In the genomic region with DNA sequence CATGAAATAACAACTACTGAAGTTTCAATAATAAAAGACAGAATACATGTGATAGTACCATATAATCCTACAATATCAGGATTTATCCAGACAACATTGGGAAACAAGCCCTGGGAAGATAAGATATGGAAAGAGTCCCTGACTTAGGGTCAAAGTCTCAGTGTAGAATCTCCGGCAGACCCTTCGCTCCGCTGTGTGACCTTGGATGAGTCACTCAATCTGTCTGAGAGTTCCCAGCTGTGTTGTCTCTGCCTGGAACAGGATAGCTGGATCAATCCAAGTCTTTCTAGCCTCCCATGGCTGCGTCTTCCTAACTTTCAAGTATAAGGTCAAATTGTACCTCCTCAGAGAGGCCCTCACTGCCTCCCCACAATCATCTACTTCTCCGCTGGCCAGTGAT, we compare ENCODE assay signal across 29 cellular contexts.
A peak's percentile ranks its signal among the peaks of the same experiment; 100 is the strongest.
DNase-seq lines count a peak whose midpoint lies in the region; ATAC-seq, FAIRE-seq and TF ChIP-seq lines count a peak whose summit lies in the region.
"Had no signal": no experiment of that assay in that cellular context is flagged by ENCODE, and none has a peak within 500 bp of the region (broad histone marks: within the 10 kb centered on the region; RNA-seq: fewer than 3 reads in every experiment).

No MANE protein-coding gene starts in this region.

- peak in 2 of 3 donors; percentile 51 to 66 for DNase-seq in Peyer's patch
- peak; percentile 81 for DNase-seq in esophagus muscularis mucosa (ENCODE audit: extremely low spot score)
- no peak for DNase-seq in mucosa of descending colon
- DNase-seq in urothelium cell line (ENCODE audit: low spot score), result no peak
- no peak for DNase-seq in type B pancreatic cell (ENCODE audit: extremely low spot score, unreplicated experiment)
- DNase-seq: 8988T; ACHN; BE2C; C1 segment of cervical spinal cord; CD4-positive, alpha-beta memory T cell; CD4-positive, CD25-positive, alpha-beta regulatory T cell; CD8-positive, alpha-beta memory T cell; COR-L47; DMS 273 treated with DMSO at 0.1 percent for 48 hours; DMS153; DMS53; DMS79; DND-41; EL; GDM1 had no signal

- H3K9me3 ChIP-seq in Peyer's patch (no peaks in the 10 kb centered on the region), esophagus muscularis mucosa (no peaks in the 10 kb centered on the region), mucosa of descending colon (no peaks in the 10 kb centered on the region)
- H3K9me3 ChIP-seq: BE2C, BLaER1 had no signal

- ATAC-seq in mucosa of descending colon (peak; percentile 25), GM19455 (IDR thresholded peaks at IDR 0.05; ENCODE audit: unreplicated experiment) (no peak), GM18868 (IDR thresholded peaks at IDR 0.05; ENCODE audit: unreplicated experiment) (no peak)
- ATAC-seq: GM12878 had no signal

- TF ChIP-seq CTCF in Peyer's patch (IDR thresholded peaks at IDR 0.05) (no peak), esophagus muscularis mucosa (IDR thresholded peaks at IDR 0.05) (no peak), mucosa of descending colon (IDR thresholded peaks at IDR 0.05) (no peak), type B pancreatic cell (conservative IDR thresholded peaks at IDR 0.05) (no peak)

- H3K27me3 Mint-ChIP-seq in type B pancreatic cell, result peaks cover 12% of the 10 kb centered on the region
- H3K27me3 Mint-ChIP-seq: CD4-positive, alpha-beta memory T cell; CD4-positive, CD25-positive, alpha-beta regulatory T cell; CD8-positive, alpha-beta memory T cell had no signal

- no peak for TF ChIP-seq EP300 in esophagus muscularis mucosa (IDR thresholded peaks at IDR 0.05)

- no peak overlapping the region for H3K27ac Mint-ChIP-seq in type B pancreatic cell
- H3K27ac Mint-ChIP-seq: CD14-positive monocyte; CD4-positive, alpha-beta memory T cell; CD4-positive, CD25-positive, alpha-beta regulatory T cell; CD8-positive, alpha-beta memory T cell had no signal

- no peak for TF ChIP-seq POLR2A in Peyer's patch (IDR thresholded peaks at IDR 0.05)
- TF ChIP-seq POLR2A in esophagus muscularis mucosa (IDR thresholded peaks at IDR 0.05; ENCODE audit: low read depth), result no peak

- WGBS in esophagus muscularis mucosa, result 90% methylated on average over 5 of the region's 5 CpGs

- no peaks in the 10 kb centered on the region for H3K4me1 Mint-ChIP-seq in type B pancreatic cell (ENCODE audit: unreplicated experiment)
- H3K4me1 Mint-ChIP-seq: CD14-positive monocyte; CD4-positive, alpha-beta memory T cell; CD4-positive, CD25-positive, alpha-beta regulatory T cell; CD8-positive, alpha-beta memory T cell had no signal

- no peaks in the 10 kb centered on the region for H3K9me3 Mint-ChIP-seq in type B pancreatic cell
- H3K9me3 Mint-ChIP-seq: CD14-positive monocyte had no signal

- intact Hi-C loops in esophagus muscularis mucosa (cut with DNase I), result no loop called here
- intact Hi-C loops in mucosa of descending colon (cut with DNase I, micrococcal nuclease), result no loop called here

- H3K27me3 ChIP-seq in Peyer's patch (no peaks in the 10 kb centered on the region), esophagus muscularis mucosa (no peaks in the 10 kb centered on the region)
- H3K27me3 ChIP-seq: BE2C, BLaER1 had no signal

- peak; percentile 32 for FAIRE-seq in urothelium cell line (lab: Jason Lieb, UNC)
- FAIRE-seq: A204.1, GM12878, GM12892, GM18507, GM19239 had no signal

- no peak overlapping the region for H3K4me3 ChIP-seq in Peyer's patch
- no peak overlapping the region for H3K4me3 ChIP-seq in esophagus muscularis mucosa
- no peak overlapping the region for H3K4me3 ChIP-seq in mucosa of descending colon
- H3K4me3 ChIP-seq: BLaER1, GM12878 had no signal

- H3K4me3 Mint-ChIP-seq in type B pancreatic cell, result no peak overlapping the region
- H3K4me3 Mint-ChIP-seq: CD14-positive monocyte; CD4-positive, alpha-beta memory T cell; CD4-positive, CD25-positive, alpha-beta regulatory T cell; CD8-positive, alpha-beta memory T cell had no signal

- no peaks in the 10 kb centered on the region for H3K36me3 Mint-ChIP-seq in type B pancreatic cell
- H3K36me3 Mint-ChIP-seq: CD14-positive monocyte; CD4-positive, alpha-beta memory T cell; CD4-positive, CD25-positive, alpha-beta regulatory T cell; CD8-positive, alpha-beta memory T cell had no signal

- H3K27ac ChIP-seq in Peyer's patch (no peak overlapping the region), esophagus muscularis mucosa (replicated peaks in 1 of 4) (no peak overlapping the region)
- H3K27ac ChIP-seq: BLaER1 had no signal

- no peaks in the 10 kb centered on the region for H3K36me3 ChIP-seq in Peyer's patch
- no peaks in the 10 kb centered on the region for H3K36me3 ChIP-seq in esophagus muscularis mucosa
- no peaks in the 10 kb centered on the region for H3K36me3 ChIP-seq in mucosa of descending colon (ENCODE audit: low read depth)
- H3K36me3 ChIP-seq: BE2C, BLaER1 had no signal

- H3K4me1 ChIP-seq in Peyer's patch, result peaks cover 0 to 17% (median 0%) of the 10 kb centered on the region in 4 donors
- H3K4me1 ChIP-seq in esophagus muscularis mucosa, result no peaks in the 10 kb centered on the region
- H3K4me1 ChIP-seq in mucosa of descending colon (ENCODE audit: low read depth), result no peaks in the 10 kb centered on the region
- H3K4me1 ChIP-seq: BE2C, BLaER1 had no signal

Comparison
In these comparisons a context has a peak if more than half of its experiments do, and no peak if none do; other contexts are left out.
1. DNase-seq: peak in Peyer's patch (2 of 3) and esophagus muscularis mucosa (single experiment); none in mucosa of descending colon (0 of 3), urothelium cell line (single experiment) and type B pancreatic cell (single experiment).